In genomic region chr16:89197033-89197632, GRCh38 we compare ENCODE assay signal across 24 cellular contexts. TPM values are rescaled to one million over a fixed set of nuclear protein-coding genes. Genes with fewer than 3 reads are reported as not detected.
A peak's percentile ranks its signal among the peaks of the same experiment; 100 is the strongest.
DNase-seq lines count a peak whose midpoint lies in the region; FAIRE-seq and TF ChIP-seq lines count a peak whose summit lies in the region.
"Had no signal": no experiment of that assay in that cellular context is flagged by ENCODE, and none has a peak within 500 bp of the region (broad histone marks: within the 10 kb centered on the region; RNA-seq: fewer than 3 reads in every experiment).

No MANE protein-coding gene starts in this region.

- no peaks in the 10 kb centered on the region for H3K36me3 Mint-ChIP-seq in Caco-2 (ENCODE audit: insufficient read depth, unreplicated experiment)
- no peaks in the 10 kb centered on the region for H3K36me3 Mint-ChIP-seq in activated T-helper 2 cell treated with anti-CD3 and anti-CD28 coated beads, Interferon-gamma antibody, Interleukin-2, Interleukin-4, amounts not matched to agents 10 μg/mL and 5 μg/mL and 100 μg/mL, durations not matched to agents 14 hours and 24 hours and 36 hours (ENCODE audit: low read depth)

- no peak overlapping the region for H3K27ac Mint-ChIP-seq in Caco-2 (ENCODE audit: unreplicated experiment)
- H3K27ac Mint-ChIP-seq in activated T-helper 2 cell treated with anti-CD3 and anti-CD28 coated beads, Interferon-gamma antibody, Interleukin-2, Interleukin-4, amounts not matched to agents 10 μg/mL and 5 μg/mL and 100 μg/mL, durations not matched to agents 14 hours and 24 hours and 36 hours = no peak overlapping the region

- FAIRE-seq in kidney (lab: Jason Lieb, UNC) = no peak
- FAIRE-seq: GM18507, H54, K562 had no signal

- intact Hi-C loops in kidney (cut with DNase I) (no loop called here), Caco-2 (cut with micrococcal nuclease; ENCODE audit: unreplicated experiment) (no loop called here)
- intact Hi-C loops in activated T-helper 2 cell treated with anti-CD3 and anti-CD28 coated beads, Interferon-gamma antibody, Interleukin-2, Interleukin-4, amounts not matched to agents 10 μg/mL and 5 μg/mL and 100 μg/mL, durations not matched to agents 14 hours and 24 hours and 36 hours (cut with micrococcal nuclease) = no loop called here

- BruUV-seq in Caco-2 (replicated peaks; lab: Mats Ljungman, UMichigan) = no TSS peak

- no peak overlapping the region for H3K9ac ChIP-seq in kidney (ENCODE audit: low read length in 2 of 2)

- H3K36me3 ChIP-seq in H7 (replicated peaks; ENCODE audit: control insufficient read depth, insufficient read depth, low read length) (no peaks in the 10 kb centered on the region), kidney (ENCODE audit: control insufficient read depth in 1 of 2, insufficient read depth in 2 of 2, low read length in 2 of 2) (no peaks in the 10 kb centered on the region), Caco-2 (ENCODE audit: control insufficient read depth, insufficient read depth, low read length) (no peaks in the 10 kb centered on the region)

- H3K27ac ChIP-seq in AG04450 (ENCODE audit: low read depth, low read length) = peak overlapping the region; percentile 2
- no peak overlapping the region for H3K27ac ChIP-seq in kidney (ENCODE audit: low read depth in 2 of 2, low read length in 2 of 2)
- H3K27ac ChIP-seq: PC-9 had no signal

- DNase-seq in AG04450 (ENCODE audit: low read depth, low spot score) (no peak), H7 (peak; percentile 52), kidney (peak; percentile 69), retina (peak; percentile 2), Caco-2 (no peak), NOMO-1 treated with dmso at 0.1 percent for 144 hours (lab: John Stamatoyannopoulos, UW; ENCODE audit: unreplicated experiment) (no peak)
- no peak for DNase-seq in activated T-helper 2 cell treated with anti-CD3 and anti-CD28 coated beads, Interferon-gamma antibody, Interleukin-2, Interleukin-4, amounts not matched to agents 10 μg/mL and 5 μg/mL and 100 μg/mL, durations not matched to agents 14 hours and 24 hours and 36 hours (ENCODE audit: low spot score)
- DNase-seq: DMS153; DND-41; Kasumi-1; NCI-H1092 treated with DMSO at 0.1 percent for 48 hours; NCI-H1436 treated with DMSO at 0.1 percent for 48 hours; NCI-H187 treated with DMSO at 0.1 percent for 48 hours; NCI-H524; NCI-H748 treated with DMSO at 0.1 percent for 48 hours; NK-92 treated with Interleukin-12 subunit alpha and Interleukin-12 subunit beta, amount 100 ng/mL, for 24 hours; PC-9; SHP77; SW 1271 had no signal

- H3K4me3 Mint-ChIP-seq in Caco-2 (ENCODE audit: unreplicated experiment) = no peak overlapping the region
- H3K4me3 Mint-ChIP-seq in activated T-helper 2 cell treated with anti-CD3 and anti-CD28 coated beads, Interferon-gamma antibody, Interleukin-2, Interleukin-4, amounts not matched to agents 10 μg/mL and 5 μg/mL and 100 μg/mL, durations not matched to agents 14 hours and 24 hours and 36 hours (ENCODE audit: low read depth) = no peak overlapping the region

- H3K4me1 ChIP-seq in kidney (ENCODE audit: control insufficient read depth in 1 of 2, insufficient read depth in 1 of 2, low read depth in 1 of 2, low read length in 2 of 2) (peaks cover 0 to 4% of the 10 kb centered on the region in 2 donors), Caco-2 (peaks cover 17% of the 10 kb centered on the region)

- CTCF ChIA-PET in AG04450 (lab: Charles Lee) = no interaction called here
- CTCF ChIA-PET in Caco-2 (lab: Charles Lee) = no interaction called here

- peaks cover 2% of the 10 kb centered on the region; the same call in 1 of the 2 replicates for H3K9me3 ChIP-seq in AG04450 (ENCODE audit: control insufficient read depth, insufficient read depth, low read length)
- H3K9me3 ChIP-seq in kidney (ENCODE audit: control insufficient read depth in 1 of 2, low read length in 2 of 2) = no peaks in the 10 kb centered on the region
- H3K9me3 ChIP-seq in Caco-2 = no peaks in the 10 kb centered on the region

- H3K27me3 Mint-ChIP-seq in Caco-2 (ENCODE audit: insufficient read depth, unreplicated experiment) = no peaks in the 10 kb centered on the region
- peaks cover 10% of the 10 kb centered on the region for H3K27me3 Mint-ChIP-seq in activated T-helper 2 cell treated with anti-CD3 and anti-CD28 coated beads, Interferon-gamma antibody, Interleukin-2, Interleukin-4, amounts not matched to agents 10 μg/mL and 5 μg/mL and 100 μg/mL, durations not matched to agents 14 hours and 24 hours and 36 hours (ENCODE audit: low read depth)

- no peak for TF ChIP-seq CTCF in AG04450 (IDR thresholded peaks at IDR 0.05; ENCODE audit: low read depth, low read length)
- TF ChIP-seq CTCF in kidney (IDR thresholded peaks at IDR 0.05; ENCODE audit: borderline replicate concordance, extremely low read depth, insufficient read depth) = no peak
- no peak for TF ChIP-seq CTCF in Caco-2 (IDR thresholded peaks at IDR 0.05; ENCODE audit: insufficient read depth in 1 of 2, low read depth in 1 of 2, low read length in 1 of 2, severe bottlenecking in 1 of 2, unreplicated experiment in 1 of 2)

- H3K27me3 ChIP-seq in AG04450 (ENCODE audit: control insufficient read depth, insufficient read depth, low read length) (peaks cover 30% of the 10 kb centered on the region), H7 (ENCODE audit: control insufficient read depth, insufficient read depth, low read length) (peaks cover 28% of the 10 kb centered on the region), Caco-2 (replicated peaks; ENCODE audit: control insufficient read depth, insufficient read depth, low read length) (no peaks in the 10 kb centered on the region; the same call in 1 of the 2 replicates)

- H3K4me3 ChIP-seq in AG04450 (ENCODE audit: low read depth, low read length) = no peak overlapping the region
- H3K4me3 ChIP-seq in H7 (ENCODE audit: insufficient read depth, low read depth, low read length) = no peak overlapping the region
- no peak overlapping the region for H3K4me3 ChIP-seq in kidney (ENCODE audit: low read length in 2 of 2)
- no peak overlapping the region for H3K4me3 ChIP-seq in Caco-2 (ENCODE audit: low read depth, low read length)
- H3K4me3 ChIP-seq: K562, PC-9 had no signal

- H3K4me1 Mint-ChIP-seq in Caco-2 (ENCODE audit: low read depth, unreplicated experiment) = no peaks in the 10 kb centered on the region
- H3K4me1 Mint-ChIP-seq in activated T-helper 2 cell treated with anti-CD3 and anti-CD28 coated beads, Interferon-gamma antibody, Interleukin-2, Interleukin-4, amounts not matched to agents 10 μg/mL and 5 μg/mL and 100 μg/mL, durations not matched to agents 14 hours and 24 hours and 36 hours (ENCODE audit: low read depth) = no peaks in the 10 kb centered on the region

- POLR2A ChIA-PET in AG04450 (lab: Yijun Ruan, JAX) = no interaction called here
- POLR2A ChIA-PET in Caco-2 (lab: Charles Lee) = no interaction called here

- H3K9me3 Mint-ChIP-seq in Caco-2 (ENCODE audit: unreplicated experiment) = no peaks in the 10 kb centered on the region
- no peaks in the 10 kb centered on the region for H3K9me3 Mint-ChIP-seq in activated T-helper 2 cell treated with anti-CD3 and anti-CD28 coated beads, Interferon-gamma antibody, Interleukin-2, Interleukin-4, amounts not matched to agents 10 μg/mL and 5 μg/mL and 100 μg/mL, durations not matched to agents 14 hours and 24 hours and 36 hours

RNA-seq across cellular contexts. Expression of gene SLC22A31, which starts 3.2 kb away (rescaled TPM):
- polyA plus RNA-seq in AG04450 (2011; rRNA removed) = 0.25 TPM in 1 of 2 replicates, not detected in the other
- polyA minus RNA-seq in AG04450 (2011; rRNA and poly(A)+ RNA removed) = not detected in 2 replicates
- total RNA-seq in H7 (2014; rRNA removed; shearing (Covaris generic)) = 0.81 and 1.9 TPM in 2 replicates
- total RNA-seq in kidney = 1.8 TPM
- polyA plus RNA-seq in kidney (ENCODE audit: insufficient read depth, low read depth, low replicate concordance) = 0.47 TPM
- 4.9 and 6.7 TPM in 2 replicates for total RNA-seq in Caco-2 (2022)
- 0.71 and 1.1 TPM in 2 replicates for total RNA-seq in activated T-helper 2 cell treated with anti-CD3 and anti-CD28 coated beads, Interferon-gamma antibody, Interleukin-2, Interleukin-4, amounts not matched to agents 10 μg/mL and 5 μg/mL and 100 μg/mL, durations not matched to agents 14 hours and 24 hours and 36 hours
- total RNA-seq: HT1080, M059J had no signal

RNA-seq across cellular contexts. Expression of gene ZNF778, which starts 20.4 kb away (rescaled TPM):
- polyA plus RNA-seq in AG04450 (2011; rRNA removed) = 11.3 and 13.1 TPM in 2 replicates
- polyA minus RNA-seq in AG04450 (2011; rRNA and poly(A)+ RNA removed) = 11.8 and 22.6 TPM in 2 replicates
- 10.1 and 12.3 TPM in 2 replicates for total RNA-seq in H7 (2014; rRNA removed; shearing (Covaris generic))
- 12.7 TPM for total RNA-seq in kidney
- polyA plus RNA-seq in kidney (ENCODE audit: insufficient read depth, low read depth, low replicate concordance) = 2.2 TPM
- total RNA-seq in Caco-2 (2022) = 13.1 and 18.1 TPM in 2 replicates
- 5.6 and 7.7 TPM in 2 replicates for total RNA-seq in activated T-helper 2 cell treated with anti-CD3 and anti-CD28 coated beads, Interferon-gamma antibody, Interleukin-2, Interleukin-4, amounts not matched to agents 10 μg/mL and 5 μg/mL and 100 μg/mL, durations not matched to agents 14 hours and 24 hours and 36 hours

RNA-seq across cellular contexts. Expression of gene CDH15, which starts 25.6 kb away (rescaled TPM):
- 0.11 and 0.12 TPM in 2 replicates for polyA plus RNA-seq in AG04450 (2011; rRNA removed)
- polyA minus RNA-seq in AG04450 (2011; rRNA and poly(A)+ RNA removed) = not detected in 2 replicates
- total RNA-seq in H7 (2014; rRNA removed; shearing (Covaris generic)) = 0.07 and 0.10 TPM in 2 replicates
- 0.31 TPM for total RNA-seq in kidney
- 0.22 TPM for polyA plus RNA-seq in kidney (ENCODE audit: insufficient read depth, low read depth, low replicate concordance)
- total RNA-seq in Caco-2 (2022) = not detected in 2 replicates
- total RNA-seq in activated T-helper 2 cell treated with anti-CD3 and anti-CD28 coated beads, Interferon-gamma antibody, Interleukin-2, Interleukin-4, amounts not matched to agents 10 μg/mL and 5 μg/mL and 100 μg/mL, durations not matched to agents 14 hours and 24 hours and 36 hours = not detected in 2 replicates
- total RNA-seq: HT1080, PC-9 had no signal
- polyA plus RNA-seq: K562 had no signal

Comparison
In these comparisons a context has a peak if more than half of its experiments do, and no peak if none do; other contexts are left out.
1. DNase-seq: peak in H7 (single experiment), kidney (single experiment) and retina (single experiment); none in AG04450 (single experiment), Caco-2 (0 of 2), NOMO-1 treated with dmso at 0.1 percent for 144 hours (single experiment) and activated T-helper 2 cell treated with anti-CD3 and anti-CD28 coated beads, Interferon-gamma antibody, Interleukin-2, Interleukin-4, amounts not matched to agents 10 μg/mL and 5 μg/mL and 100 μg/mL, durations not matched to agents 14 hours and 24 hours and 36 hours (single experiment).